In the genomic region with DNA sequence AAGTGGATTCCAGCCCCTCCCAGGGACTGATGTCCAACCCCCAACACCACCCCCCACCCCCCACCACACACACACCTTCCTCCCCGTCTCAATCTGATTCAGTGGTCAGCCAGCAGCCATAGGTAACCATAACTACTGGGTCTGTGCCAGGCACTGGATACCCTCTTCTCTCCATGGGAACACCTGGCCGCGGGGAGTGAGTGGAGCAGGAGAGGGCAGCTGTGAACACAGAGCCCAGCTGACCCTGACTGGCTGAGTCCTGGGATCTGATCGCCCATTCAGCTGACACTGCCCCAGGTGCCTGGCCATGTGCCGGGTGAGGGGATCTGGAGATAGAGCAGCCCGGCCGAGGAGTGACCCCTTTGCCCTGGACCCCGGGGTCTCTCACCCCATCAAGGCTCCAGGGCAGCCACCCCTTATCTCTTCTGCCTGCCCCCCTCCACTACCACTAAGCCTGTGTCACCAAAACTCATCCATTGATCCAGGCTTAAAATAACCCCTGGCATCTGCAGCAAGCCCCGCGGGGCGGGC, we compare ENCODE assay signal across 20 cellular contexts. TPM values are rescaled to one million over a fixed set of nuclear protein-coding genes. Genes with fewer than 3 reads are reported as not detected.
A peak's percentile ranks its signal among the peaks of the same experiment; 100 is the strongest.
DNase-seq lines count a peak whose midpoint lies in the region; ATAC-seq and TF ChIP-seq lines count a peak whose summit lies in the region.
"Had no signal": no experiment of that assay in that cellular context is flagged by ENCODE, and none has a peak within 500 bp of the region (broad histone marks: within the 10 kb centered on the region; RNA-seq: fewer than 3 reads in every experiment).

No MANE protein-coding gene starts in this region.

- peaks cover 8% of the 10 kb centered on the region for H3K27me3 Mint-ChIP-seq in stimulated activated memory B cell treated with anti-CD40 and anti-IgM and Interleukin-4, amounts not matched to agents 10 μg/mL and 1 μg/mL and 100 μg/mL, for 72 hours
- peaks cover 30% of the 10 kb centered on the region for H3K27me3 Mint-ChIP-seq in HFFc6 (ENCODE audit: insufficient read depth)

- H3K4me3 Mint-ChIP-seq in stimulated activated memory B cell treated with anti-CD40 and anti-IgM and Interleukin-4, amounts not matched to agents 10 μg/mL and 1 μg/mL and 100 μg/mL, for 72 hours = peak overlapping the region; percentile 73
- H3K4me3 Mint-ChIP-seq in HFFc6 = no peak overlapping the region

- no peaks in the 10 kb centered on the region for H3K9me3 Mint-ChIP-seq in stimulated activated memory B cell treated with anti-CD40 and anti-IgM and Interleukin-4, amounts not matched to agents 10 μg/mL and 1 μg/mL and 100 μg/mL, for 72 hours
- H3K9me3 Mint-ChIP-seq in HFFc6 = no peaks in the 10 kb centered on the region

- peak in 2 of 3 experiments; percentile 59 to 82 for DNase-seq in NCI-H1417 (lab: John Stamatoyannopoulos, UW)
- DNase-seq in NCI-H1417 treated with DMSO at 0.1 percent for 48 hours (lab: John Stamatoyannopoulos, UW) = no peak
- DNase-seq in NCI-H774 (lab: John Stamatoyannopoulos, UW) = peak; percentile 72
- DNase-seq in HFFc6 = no peak
- no peak for DNase-seq in GDM1 (lab: John Stamatoyannopoulos, UW)
- DNase-seq: activated CD4-positive, alpha-beta T cell treated with anti-CD3 and anti-CD28 coated beads for 4 hours; activated CD8-positive, alpha-beta memory T cell treated with anti-CD3 and anti-CD28 coated beads, Interleukin-2, amount 50 U/mL, for 4 hours; activated gamma-delta T cell; midbrain; NCI-H187; NCI-H526 treated with DMSO at 0.1 percent for 48 hours; retina; SK-N-SH; stimulated activated naive CD8-positive, alpha-beta T cell treated with anti-CD3 and anti-CD28 coated beads, Interleukin-15, Interleukin-2, amounts not matched to agents 100 U/mL and 50 U/mL, for 24 hours had no signal

- peak overlapping the region; percentile 96 for H3K27ac Mint-ChIP-seq in stimulated activated memory B cell treated with anti-CD40 and anti-IgM and Interleukin-4, amounts not matched to agents 10 μg/mL and 1 μg/mL and 100 μg/mL, for 72 hours
- no peak overlapping the region for H3K27ac Mint-ChIP-seq in HFFc6

- H3K4me1 Mint-ChIP-seq in stimulated activated memory B cell treated with anti-CD40 and anti-IgM and Interleukin-4, amounts not matched to agents 10 μg/mL and 1 μg/mL and 100 μg/mL, for 72 hours = peaks cover 80% of the 10 kb centered on the region
- peaks cover 5% of the 10 kb centered on the region; the same call in 1 of the 2 replicates for H3K4me1 Mint-ChIP-seq in HFFc6 (ENCODE audit: low read depth)

- no peak for ATAC-seq in stimulated activated memory B cell treated with anti-CD40 and anti-IgM and Interleukin-4, amounts not matched to agents 10 μg/mL and 1 μg/mL and 100 μg/mL, for 72 hours
- ATAC-seq: stimulated activated naive CD8-positive, alpha-beta T cell treated with anti-CD3 and anti-CD28 coated beads, Interleukin-15, Interleukin-2, amounts not matched to agents 100 U/mL and 50 U/mL, for 24 hours had no signal

- no peak for TF ChIP-seq CTCF in HFFc6 (IDR thresholded peaks at IDR 0.05)

- peaks cover 21% of the 10 kb centered on the region for H3K36me3 Mint-ChIP-seq in stimulated activated memory B cell treated with anti-CD40 and anti-IgM and Interleukin-4, amounts not matched to agents 10 μg/mL and 1 μg/mL and 100 μg/mL, for 72 hours
- H3K36me3 Mint-ChIP-seq in HFFc6 (ENCODE audit: low read depth) = no peaks in the 10 kb centered on the region

RNA-seq across cellular contexts. Expression of a gene that starts 2.6 kb away (rescaled TPM):
- total RNA-seq in HFFc6 (2021; fragmentation: NEBNext Ultra II Directional; extraction: Animal tissue kit (Norgen Biotek cat#: 25700)) = not detected
- total RNA-seq: cardiac septum, Daoy, left colon had no signal

RNA-seq across cellular contexts. Expression of a gene that starts 9.2 kb away (rescaled TPM):
- total RNA-seq in HFFc6 (2021; fragmentation: NEBNext Ultra II Directional; extraction: Animal tissue kit (Norgen Biotek cat#: 25700)) = under 1 TPM; 0.05 to 0.32 (median 0.25) TPM

RNA-seq across cellular contexts. Expression of a gene that starts 29.5 kb away (rescaled TPM):
- total RNA-seq in HFFc6 (2021; fragmentation: NEBNext Ultra II Directional; extraction: Animal tissue kit (Norgen Biotek cat#: 25700)) = 10 to 100 TPM; 15.6 to 29.4 (median 26.3) TPM
- total RNA-seq: esophagus muscularis mucosa had no signal

RNA-seq across cellular contexts. Expression of a gene that starts 51.8 kb away (rescaled TPM):
- under 1 TPM in 2 of 6 experiments, not detected in 4; 0.05 to 0.17 TPM for total RNA-seq in HFFc6 (2021; fragmentation: NEBNext Ultra II Directional; extraction: Animal tissue kit (Norgen Biotek cat#: 25700))
- total RNA-seq: cardiac septum, HT1080 had no signal

Comparison
In these comparisons a context has a peak if more than half of its experiments do, and no peak if none do; other contexts are left out.
1. DNase-seq: peak in NCI-H1417 (2 of 3) and NCI-H774 (single experiment); none in NCI-H1417 treated with DMSO at 0.1 percent for 48 hours (single experiment), HFFc6 (single experiment) and GDM1 (single experiment).